ENCODE assay signal across 12 cellular contexts in the genomic region with DNA sequence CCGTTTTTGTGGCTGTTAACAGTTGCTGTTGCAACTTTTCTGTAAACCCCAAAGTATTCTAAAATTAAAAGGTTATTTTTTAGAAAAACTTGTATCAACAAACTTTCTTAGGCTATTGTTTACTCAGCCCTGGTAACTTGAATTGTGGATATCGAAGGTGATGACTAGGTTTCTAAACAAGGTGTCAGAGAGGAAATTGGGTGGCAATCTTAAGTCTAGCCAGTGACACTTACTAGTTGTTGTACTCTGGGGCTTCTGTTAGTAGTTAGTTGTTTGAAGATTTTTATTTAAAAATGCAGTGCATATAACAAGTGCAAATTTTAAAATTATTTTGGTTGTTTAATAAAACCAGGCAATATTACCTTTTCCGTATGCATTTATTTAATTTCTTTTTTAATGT. TPM values are rescaled to one million over a fixed set of nuclear protein-coding genes. Genes with fewer than 3 reads are reported as not detected.
DNase-seq lines count a peak whose midpoint lies in the region; ATAC-seq, FAIRE-seq and TF ChIP-seq lines count a peak whose summit lies in the region.
"Had no signal": no experiment of that assay in that cellular context is flagged by ENCODE, and none has a peak within 500 bp of the region (broad histone marks: within the 10 kb centered on the region; RNA-seq: fewer than 3 reads in every experiment).

No MANE protein-coding gene starts in this region.

- H3K9me3 ChIP-seq in DOHH2 (ENCODE audit: control insufficient read depth, insufficient read depth, low read length) (no peaks in the 10 kb centered on the region), K562 (replicated peaks; ENCODE audit: control insufficient read depth, insufficient read depth, low read depth, low read length) (no peaks in the 10 kb centered on the region), kidney (ENCODE audit: control insufficient read depth in 1 of 2, low read length in 2 of 2) (no peaks in the 10 kb centered on the region)
- H3K9me3 ChIP-seq: tibial artery had no signal

- CTCF ChIA-PET in K562 (lab: Yijun Ruan, JAX; ENCODE audit: low intra/inter-chr PET ratio), result no interaction called here

- peak overlapping the region; percentile 87 for H3K4me3 ChIP-seq in DOHH2 (ENCODE audit: low read length)
- H3K4me3 ChIP-seq in K562, result peak overlapping the region; percentile 64
- no peak overlapping the region for H3K4me3 ChIP-seq in kidney (ENCODE audit: low read length in 2 of 2)

- peak overlapping the region; percentile 92 for H3K27ac ChIP-seq in DOHH2 (ENCODE audit: low read depth, low read length)
- H3K27ac ChIP-seq in K562 (ENCODE audit: extremely low read depth, low read depth, low read length), result peak overlapping the region; percentile 89; the same call in 2 of the 3 replicates
- H3K27ac ChIP-seq in kidney (ENCODE audit: low read depth in 2 of 2, low read length in 2 of 2), result no peak overlapping the region
- H3K27ac ChIP-seq: tibial artery had no signal

- peak overlapping the region in 1 of 2 experiments; percentile 87; a peak in 2 of 4 replicates for H3K9ac ChIP-seq in K562 (ENCODE audit: insufficient read depth in 1 of 2, low read depth in 2 of 2, low read length in 2 of 2)
- H3K9ac ChIP-seq in kidney (ENCODE audit: low read length in 2 of 2), result no peak overlapping the region

- in situ Hi-C loops in K562 (cut with MboI), result no loop called here

- no peak for TF ChIP-seq EP300 in K562 (IDR thresholded peaks at IDR 0.05; ENCODE audit: low read length)

- H4K20me1 ChIP-seq in DOHH2 (ENCODE audit: control insufficient read depth, insufficient read depth, low read depth, low read length), result peaks cover 29% of the 10 kb centered on the region
- no peaks in the 10 kb centered on the region for H4K20me1 ChIP-seq in K562 (replicated peaks; ENCODE audit: control insufficient read depth, insufficient read depth, low read length)

- peaks cover 59% of the 10 kb centered on the region for H3K4me1 ChIP-seq in DOHH2 (ENCODE audit: control insufficient read depth, low read length)
- H3K4me1 ChIP-seq in K562 (replicated peaks in 1 of 2; ENCODE audit: control insufficient read depth in 2 of 2, insufficient read depth in 2 of 2, low read length in 2 of 2), result peaks cover 12 to 18% of the 10 kb centered on the region in 2 experiments; a peak in 4 of 5 replicates
- H3K4me1 ChIP-seq in kidney (ENCODE audit: control insufficient read depth in 1 of 2, insufficient read depth in 1 of 2, low read depth in 1 of 2, low read length in 2 of 2), result peaks cover 6% of the 10 kb centered on the region in 2 donors

- no peak for TF ChIP-seq POLR2A in K562 (conservative IDR thresholded peaks at IDR 0.05)

- H3K9me2 ChIP-seq in DOHH2 (replicated peaks; ENCODE audit: control insufficient read depth, low read length), result no peaks in the 10 kb centered on the region

- intact Hi-C loops in K562 (cut with micrococcal nuclease), result loop anchor here (5.0 to 10.0 kb wide), 3 partner anchors 238 to 481 kb away; a partner anchor contains a TSS
- intact Hi-C loops in natural killer cell (cut with micrococcal nuclease), result loop anchor here (5.0 kb wide), 3 partner anchors 77 to 302 kb away; a partner anchor contains a TSS
- intact Hi-C loops in kidney (cut with DNase I), result no loop called here

- DNase-seq in M059J (ENCODE audit: low read depth), result peak; percentile 22
- DNase-seq in K562 (ENCODE audit: extremely low read depth in 1 of 4, low spot score in 3 of 4), result no peak
- DNase-seq in natural killer cell, result no peak
- no peak for DNase-seq in kidney
- DNase-seq in EL, result no peak
- DNase-seq: aorta, NCI-H446 treated with DMSO at 0.1 percent for 48 hours, nucleus accumbens, tibial artery had no signal

- H3K4me2 ChIP-seq in DOHH2 (ENCODE audit: low read length) (peak overlapping the region; percentile 86), K562 (ENCODE audit: insufficient read depth, low read length) (peak overlapping the region; percentile 75)

- no peak overlapping the region for H2AFZ ChIP-seq in K562 (ENCODE audit: low read depth, low read length)

- H3K4me3 Mint-ChIP-seq in natural killer cell, result peak overlapping the region; percentile 99

- H3K79me2 ChIP-seq in DOHH2 (ENCODE audit: control insufficient read depth, low read length) (peaks cover 63% of the 10 kb centered on the region), K562 (ENCODE audit: control insufficient read depth, insufficient read depth, low read length) (peaks cover 65% of the 10 kb centered on the region)

- TF ChIP-seq CTCF in DOHH2 (IDR thresholded peaks at IDR 0.05; ENCODE audit: low read depth, low read length, poor library complexity, severe bottlenecking) (no peak), K562 (IDR thresholded peaks at IDR 0.05 in 2 of 3, conservative IDR thresholded peaks at IDR 0.05 in 1 of 3; ENCODE audit: insufficient read depth in 2 of 3, low read depth in 1 of 3, low read length in 3 of 3) (no peak), natural killer cell (IDR thresholded peaks at IDR 0.05) (no peak), kidney (IDR thresholded peaks at IDR 0.05; ENCODE audit: borderline replicate concordance, extremely low read depth, insufficient read depth) (no peak)

- WGBS in K562 (ENCODE audit: insufficient coverage, low coverage, missing lambda C conversion rate), result 0% methylated on average over 3 of the region's 3 CpGs

- no peaks in the 10 kb centered on the region for H3K9me3 Mint-ChIP-seq in natural killer cell

- POLR2A ChIA-PET in K562 (lab: Yijun Ruan, JAX), result no interaction called here

- H3K36me3 Mint-ChIP-seq in natural killer cell, result no peaks in the 10 kb centered on the region

- H3K36me3 ChIP-seq in DOHH2 (ENCODE audit: control insufficient read depth, low read length) (peaks cover 52% of the 10 kb centered on the region), K562 (ENCODE audit: control insufficient read depth, insufficient read depth, low read length) (no peaks in the 10 kb centered on the region), kidney (ENCODE audit: control insufficient read depth in 1 of 2, insufficient read depth in 2 of 2, low read length in 2 of 2) (no peaks in the 10 kb centered on the region)
- H3K36me3 ChIP-seq: tibial artery had no signal

- peak overlapping the region in 1 of 2 donors; percentile 100 for H3K27ac Mint-ChIP-seq in natural killer cell

- no peak for FAIRE-seq in K562 (lab: Jason Lieb, UNC)
- FAIRE-seq in kidney (lab: Jason Lieb, UNC), result no peak

- no peaks in the 10 kb centered on the region for H3K27me3 ChIP-seq in DOHH2 (ENCODE audit: control insufficient read depth, low read length)
- no peaks in the 10 kb centered on the region for H3K27me3 ChIP-seq in K562 (ENCODE audit: control insufficient read depth in 2 of 2, insufficient read depth in 2 of 2, low read length in 2 of 2)
- H3K27me3 ChIP-seq: tibial artery had no signal

- ATAC-seq in K562 (no peak), natural killer cell (no peak), GM21367 (IDR thresholded peaks at IDR 0.05; ENCODE audit: unreplicated experiment) (no peak), GM21619 (IDR thresholded peaks at IDR 0.05; ENCODE audit: unreplicated experiment) (no peak)

- no TSS peak for BruUV-seq in K562 (replicated peaks; lab: Mats Ljungman, UMichigan)

- no peaks in the 10 kb centered on the region for H3K27me3 Mint-ChIP-seq in natural killer cell (ENCODE audit: low read depth in 2 of 2)

- no peak for TF ChIP-seq RAD21 in K562 (CRISPR knock-in tag; conservative IDR thresholded peaks at IDR 0.05 in 1 of 2, IDR thresholded peaks at IDR 0.05 in 1 of 2)

- no peaks in the 10 kb centered on the region for H3K9me1 ChIP-seq in K562 (ENCODE audit: control insufficient read depth, insufficient read depth, low read length)

- H3K4me1 Mint-ChIP-seq in natural killer cell, result peaks cover 27 to 31% of the 10 kb centered on the region in 2 donors

- H3F3A ChIP-seq in DOHH2 (ENCODE audit: control insufficient read depth, insufficient read depth), result peaks cover 20% of the 10 kb centered on the region

RNA-seq across cellular contexts. Expression of a gene that starts 1.3 kb away (rescaled TPM):
- total RNA-seq in M059J (2014; rRNA removed; shearing (Covaris generic)), result 35.0 and 56.1 TPM in 2 replicates
- 11.9 and 44.3 TPM in 2 replicates for total RNA-seq in K562 (2011; cell fraction: chromatin; rRNA removed; ENCODE audit: low replicate concordance)
- 5.8 and 7.9 TPM in 2 replicates for total RNA-seq in K562 (2011; cell fraction: nucleolus; rRNA removed)
- 13.7 and 14.2 TPM in 2 replicates for total RNA-seq in K562 (2011; cell fraction: nucleoplasm; rRNA removed)
- total RNA-seq in K562 (2014; rRNA removed) (23.3 and 23.9 TPM in 2 replicates), K562 (2014; rRNA removed; fragmentation: Illumina TruSeq; extraction: Trizol) (53.5 and 60.1 TPM in 2 replicates), K562 (2015; rRNA removed; fragmentation: Illumina TruSeq; extraction: Trizol) (49.6 and 54.4 TPM in 2 replicates), K562 (2021) (30.1 and 33.0 TPM in 2 replicates), natural killer cell (1 to 10 TPM; 1.3 to 2.4 (median 1.9) TPM), kidney (1.6 TPM)
- polyA plus RNA-seq in K562 (2011; rRNA removed) (16.2 and 29.2 TPM in 2 replicates), K562 (2014; fragmentation: Illumina TruSeq; extraction: Trizol) (34.1 and 38.9 TPM in 2 replicates), K562 (2014; fragmentation: Nextera tagmentation; extraction: Ambion mirVana) (10 to 100 TPM; 11.3 to 12.3 TPM), K562 (2014; rRNA removed) (20.7 and 21.6 TPM in 2 replicates), kidney (ENCODE audit: insufficient read depth, low read depth, low replicate concordance) (0.39 TPM)
- 3.6 and 9.6 TPM in 2 replicates for polyA plus RNA-seq in K562 (2011; cell fraction: cytosol; rRNA removed)
- 4.8 and 7.8 TPM in 2 replicates for polyA plus RNA-seq in K562 (2011; cell fraction: nucleus; rRNA removed)
- polyA plus RNA-seq in K562 (2012), result 26.4 and 26.7 TPM in 2 replicates
- polyA minus RNA-seq in K562 (2011; rRNA and poly(A)+ RNA removed), result 40.6 and 49.6 TPM in 2 replicates
- polyA minus RNA-seq in K562 (2011; cell fraction: cytosol; rRNA and poly(A)+ RNA removed), result 17.8 and 20.9 TPM in 2 replicates
- 5.4 and 14.1 TPM in 2 replicates for polyA minus RNA-seq in K562 (2011; cell fraction: nucleus; rRNA and poly(A)+ RNA removed)

RNA-seq across cellular contexts. Expression of a gene that starts 20.3 kb away (rescaled TPM):
- total RNA-seq in M059J (2014; rRNA removed; shearing (Covaris generic)), result 18.3 and 28.3 TPM in 2 replicates
- total RNA-seq in K562 (2011; cell fraction: chromatin; rRNA removed; ENCODE audit: low replicate concordance), result 50.5 and 136 TPM in 2 replicates
- 18.2 and 28.7 TPM in 2 replicates for total RNA-seq in K562 (2011; cell fraction: nucleolus; rRNA removed)
- 50.9 and 77.5 TPM in 2 replicates for total RNA-seq in K562 (2011; cell fraction: nucleoplasm; rRNA removed)
- total RNA-seq in K562 (2014; rRNA removed) (20.1 and 20.4 TPM in 2 replicates), K562 (2014; rRNA removed; fragmentation: Illumina TruSeq; extraction: Trizol) (43.2 and 54.5 TPM in 2 replicates), K562 (2015; rRNA removed; fragmentation: Illumina TruSeq; extraction: Trizol) (41.0 and 41.3 TPM in 2 replicates), K562 (2021) (50.6 and 51.3 TPM in 2 replicates), natural killer cell (10 to 100 TPM; 18.2 to 23.5 (median 21.8) TPM), kidney (40.5 TPM)
- polyA plus RNA-seq in K562 (2011; rRNA removed) (35.9 and 41.0 TPM in 2 replicates), K562 (2014; fragmentation: Illumina TruSeq; extraction: Trizol) (26.7 and 33.2 TPM in 2 replicates), K562 (2014; fragmentation: Nextera tagmentation; extraction: Ambion mirVana) (10 to 100 TPM; 10.2 to 19.5 TPM), K562 (2014; rRNA removed) (17.3 and 17.5 TPM in 2 replicates), kidney (ENCODE audit: insufficient read depth, low read depth, low replicate concordance) (8.6 TPM)
- polyA plus RNA-seq in K562 (2011; cell fraction: cytosol; rRNA removed), result 10.6 and 13.3 TPM in 2 replicates
- 48.0 and 63.1 TPM in 2 replicates for polyA plus RNA-seq in K562 (2011; cell fraction: nucleus; rRNA removed)
- polyA plus RNA-seq in K562 (2012), result 18.3 and 23.1 TPM in 2 replicates
- polyA minus RNA-seq in K562 (2011; rRNA and poly(A)+ RNA removed), result 80.0 and 103 TPM in 2 replicates
- polyA minus RNA-seq in K562 (2011; cell fraction: cytosol; rRNA and poly(A)+ RNA removed), result 21.6 and 40.6 TPM in 2 replicates
- 20.3 and 33.0 TPM in 2 replicates for polyA minus RNA-seq in K562 (2011; cell fraction: nucleus; rRNA and poly(A)+ RNA removed)

Comparison
In these comparisons a context has a peak if more than half of its experiments do, and no peak if none do; other contexts are left out.
1. H3K27ac ChIP-seq: peak in DOHH2 (single experiment) and K562 (single experiment); none in kidney (0 of 2).
2. H3K4me3 ChIP-seq: peak in DOHH2 (single experiment) and K562 (single experiment); none in kidney (0 of 2).